ENCODE assay signal across 1 cellular context in the genomic region with DNA sequence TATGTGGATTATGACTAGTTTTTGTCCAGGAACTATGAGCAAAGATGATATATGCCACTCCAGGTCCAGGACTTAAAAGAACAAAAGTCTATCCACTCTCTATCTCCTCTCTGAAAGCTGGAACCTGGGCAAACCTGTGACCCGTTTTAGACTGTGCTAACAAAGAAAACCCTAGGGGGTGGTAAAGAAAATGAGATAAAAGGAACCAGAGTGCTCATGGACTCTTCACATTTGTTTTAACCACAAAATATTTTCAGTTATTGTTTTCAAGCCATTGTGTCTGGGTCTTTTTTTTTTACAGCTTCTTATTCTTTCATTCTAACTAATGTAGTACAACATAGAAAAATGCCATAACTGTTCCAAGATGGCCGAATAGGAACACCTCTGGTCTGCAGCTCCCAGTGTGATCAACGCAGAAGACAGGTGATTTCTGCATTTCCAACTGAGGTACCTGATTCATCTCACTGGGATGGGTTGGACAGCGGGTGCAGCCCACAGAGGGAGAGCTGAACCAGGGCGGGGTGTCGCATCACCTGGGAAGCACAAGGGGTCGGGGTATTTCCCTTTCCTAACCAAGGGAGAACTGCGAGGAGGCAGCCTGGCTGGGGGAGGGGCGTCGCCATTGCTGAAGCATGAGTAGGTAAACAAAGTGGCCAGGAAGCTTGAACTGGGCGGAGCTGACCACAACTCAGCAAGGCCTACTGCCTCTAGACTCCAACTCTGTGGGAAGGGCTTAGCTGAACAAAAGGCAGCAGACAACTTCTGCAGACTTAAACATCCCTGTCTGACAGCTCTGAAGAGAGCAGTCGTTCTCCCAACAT.
A peak's percentile ranks its signal among the peaks of the same experiment; 100 is the strongest.
TF ChIP-seq lines count a peak whose summit lies in the region.

No MANE protein-coding gene starts in this region.

TF ChIP-seq in H1, 55 proteins besides CTCF, POLR2A, EP300 and RAD21 (continued from another document):
- TF ChIP-seq YY1 (IDR thresholded peaks at IDR 0.05; ENCODE audit: low read depth, low read length): peak; percentile 84
- no peak for TF ChIP-seq KDM5A (IDR thresholded peaks at IDR 0.05; ENCODE audit: low read length)
